ENCODE assay signal across 17 cellular contexts in genomic region chr3:53856964-53857363, GRCh38. TPM values are rescaled to one million over a fixed set of nuclear protein-coding genes. Genes with fewer than 3 reads are reported as not detected.
"Had no signal": no experiment of that assay in that cellular context is flagged by ENCODE, and none has a peak within 500 bp of the region (broad histone marks: within the 10 kb centered on the region; RNA-seq: fewer than 3 reads in every experiment).

No MANE protein-coding gene starts in this region.

- DNase-seq: activated CD4-positive, alpha-beta T cell treated with anti-CD3 and anti-CD28 coated beads, Interleukin-2, amount 50 U/mL, for 4 hours; activated gamma-delta T cell treated with Interleukin-2 at 50 U/mL for 16 hours; adrenal gland; foreskin keratinocyte; hippocampal formation; spleen; stimulated activated naive CD4-positive, alpha-beta T cell treated with Interleukin-2 at 50 U/mL for 16 hours; tibial artery; WERI-Rb-1 had no signal

- H3K27ac ChIP-seq: adrenal gland, breast epithelium, coronary artery, foreskin keratinocyte, spleen, tibial artery, WERI-Rb-1 had no signal

- H3K9me3 ChIP-seq: adrenal gland, breast epithelium, spleen, tibial artery had no signal

- H3K27me3 ChIP-seq: adrenal gland, breast epithelium, spleen, tibial artery had no signal

- FAIRE-seq: astrocyte, keratinocyte, urothelium cell line had no signal

- H3K4me3 ChIP-seq: adrenal gland, breast epithelium, coronary artery, lung, spleen, tibial artery had no signal

- H3K36me3 ChIP-seq: breast epithelium had no signal

- ATAC-seq: activated naive CD4-positive, alpha-beta T cell treated with anti-CD3 and anti-CD28 coated beads, Interleukin-2, amount 50 U/mL, for 72 hours; foreskin keratinocyte; left lobe of liver had no signal

- H3K4me1 ChIP-seq: adrenal gland, breast epithelium, foreskin keratinocyte, tibial artery had no signal

RNA-seq across cellular contexts. Expression of gene IL17RB, which starts 10.6 kb away (rescaled TPM):
- total RNA-seq: foreskin keratinocyte had no signal
- polyA plus RNA-seq: foreskin keratinocyte, keratinocyte had no signal

RNA-seq across cellular contexts. Expression of gene CHDH, which starts 10.7 kb away (rescaled TPM):
- polyA plus RNA-seq: keratinocyte had no signal
